Comparison of ENCODE assay signal across 19 cellular contexts in genomic region chr15:70321106-70321809, GRCh38.
DNase-seq lines count a peak whose midpoint lies in the region; ATAC-seq and TF ChIP-seq lines count a peak whose summit lies in the region.
"Had no signal": no experiment of that assay in that cellular context is flagged by ENCODE, and none has a peak within 500 bp of the region (broad histone marks: within the 10 kb centered on the region; RNA-seq: fewer than 3 reads in every experiment).

No MANE protein-coding gene starts in this region.

- H3K27me3 Mint-ChIP-seq in activated B cell treated with CpG ODN at 0.5 μM for 24 hours (no peaks in the 10 kb centered on the region), type B pancreatic cell (peaks cover 4% of the 10 kb centered on the region), glutamatergic neuron (ENCODE audit: unreplicated experiment) (no peaks in the 10 kb centered on the region)
- H3K27me3 Mint-ChIP-seq: activated naive CD8-positive, alpha-beta T cell treated with anti-CD3 and anti-CD28 coated beads for 36 hours had no signal

- H3K4me3 Mint-ChIP-seq in activated B cell treated with CpG ODN at 0.5 μM for 24 hours (peak overlapping the region; percentile 33), type B pancreatic cell (no peak overlapping the region), glutamatergic neuron (ENCODE audit: unreplicated experiment) (no peak overlapping the region)
- H3K4me3 Mint-ChIP-seq: activated naive CD8-positive, alpha-beta T cell treated with anti-CD3 and anti-CD28 coated beads for 36 hours; brain had no signal

- peaks cover 24% of the 10 kb centered on the region for H3K4me1 ChIP-seq in mucosa of descending colon (ENCODE audit: low read depth)

- no peak for TF ChIP-seq CTCF in LNCaP clone FGC (IDR thresholded peaks at IDR 0.05; ENCODE audit: control insufficient read depth, extremely low read depth, insufficient read depth)
- no peak for TF ChIP-seq CTCF in activated B cell treated with CpG ODN at 0.5 μM for 24 hours (IDR thresholded peaks at IDR 0.05)
- TF ChIP-seq CTCF in mucosa of descending colon (IDR thresholded peaks at IDR 0.05) = no peak
- no peak for TF ChIP-seq CTCF in type B pancreatic cell (conservative IDR thresholded peaks at IDR 0.05)
- no peak for TF ChIP-seq CTCF in glutamatergic neuron (IDR thresholded peaks at IDR 0.05; ENCODE audit: partially characterized antibody, unreplicated experiment)

- CTCF ChIA-PET in activated B cell treated with CpG ODN at 0.5 μM for 24 hours (lab: Charles Lee) = interaction anchor here (0.9 to 1.5 kb wide), 3 partner anchors 14 to 139 kb away, joined by 3 to 4 read pairs (median 3); no protein-coding TSS in a partner anchor

- H3K9me3 Mint-ChIP-seq in activated B cell treated with CpG ODN at 0.5 μM for 24 hours (no peaks in the 10 kb centered on the region), type B pancreatic cell (no peaks in the 10 kb centered on the region), glutamatergic neuron (ENCODE audit: unreplicated experiment) (peaks cover 4% of the 10 kb centered on the region)
- H3K9me3 Mint-ChIP-seq: activated naive CD8-positive, alpha-beta T cell treated with anti-CD3 and anti-CD28 coated beads for 36 hours had no signal

- peak overlapping the region; percentile 85 for H3K27ac Mint-ChIP-seq in activated B cell treated with CpG ODN at 0.5 μM for 24 hours
- no peak overlapping the region for H3K27ac Mint-ChIP-seq in type B pancreatic cell
- no peak overlapping the region for H3K27ac Mint-ChIP-seq in glutamatergic neuron (ENCODE audit: unreplicated experiment)

- DNase-seq in LNCaP clone FGC (ENCODE audit: low read depth) (peak; percentile 94), activated B cell treated with CpG ODN at 0.5 μM for 24 hours (no peak), mucosa of descending colon (no peak), type B pancreatic cell (ENCODE audit: extremely low spot score, unreplicated experiment) (peak; percentile 49), glutamatergic neuron (no peak), AML-193 (lab: John Stamatoyannopoulos, UW) (no peak)
- DNase-seq: activated CD4-positive, alpha-beta T cell treated with anti-CD3 and anti-CD28 coated beads, Interleukin-2, amount 50 U/mL, for 48 hours; activated naive CD8-positive, alpha-beta T cell treated with anti-CD3 and anti-CD28 coated beads for 36 hours; activated T-cell treated with anti-CD3 and anti-CD28 coated beads, Interleukin-2, amount 50 U/mL, for 48 hours; H7; NCI-H1092 treated with DMSO at 0.1 percent for 48 hours; NCI-H526 treated with DMSO at 0.1 percent for 48 hours; right cardiac atrium; stimulated activated CD4-positive, alpha-beta T cell treated with anti-CD3 and anti-CD28 coated beads, Interleukin-2, amount 100 ng/mL, for 24 hours had no signal

- no peaks in the 10 kb centered on the region for H3K36me3 ChIP-seq in mucosa of descending colon (ENCODE audit: low read depth)
- H3K36me3 ChIP-seq: neutrophil had no signal

- POLR2A ChIA-PET in activated B cell treated with CpG ODN at 0.5 μM for 24 hours (lab: Charles Lee) = interaction anchor here (0.5 to 2.7 kb wide), 6 partner anchors 21 to 440 kb away, joined by 3 to 25 read pairs (median 6); partner anchors contain the start of gene TLE3

- intact Hi-C loops in activated B cell treated with CpG ODN at 0.5 μM for 24 hours (cut with micrococcal nuclease) = loop anchor here (5.0 kb wide), 1 partner anchor 116 kb away; no protein-coding TSS in a partner anchor
- intact Hi-C loops in mucosa of descending colon (cut with DNase I, micrococcal nuclease) = loop anchor here in 1 of 2 donors (10.0 kb wide), 1 partner anchor 226 kb away; the partner anchor contains the start of gene TLE3

- peak; percentile 25 for ATAC-seq in activated B cell treated with CpG ODN at 0.5 μM for 24 hours (ENCODE audit: low read depth)
- ATAC-seq in mucosa of descending colon = peak; percentile 56
- ATAC-seq in GM19395 (IDR thresholded peaks at IDR 0.05; ENCODE audit: unreplicated experiment) = no peak
- ATAC-seq: K562 had no signal

- H3K4me3 ChIP-seq in LNCaP clone FGC (ENCODE audit: low read depth, low read length) (no peak overlapping the region), mucosa of descending colon (no peak overlapping the region)
- H3K4me3 ChIP-seq: K562, SK-N-MC had no signal

- no peaks in the 10 kb centered on the region for H3K9me3 ChIP-seq in mucosa of descending colon
- H3K9me3 ChIP-seq: neutrophil had no signal

- H3K4me1 Mint-ChIP-seq in activated B cell treated with CpG ODN at 0.5 μM for 24 hours = peaks cover 57% of the 10 kb centered on the region
- H3K4me1 Mint-ChIP-seq in type B pancreatic cell (ENCODE audit: unreplicated experiment) = peaks cover 60% of the 10 kb centered on the region
- peaks cover 9% of the 10 kb centered on the region for H3K4me1 Mint-ChIP-seq in glutamatergic neuron (ENCODE audit: low read depth, unreplicated experiment)
- H3K4me1 Mint-ChIP-seq: activated naive CD8-positive, alpha-beta T cell treated with anti-CD3 and anti-CD28 coated beads for 36 hours had no signal

- H3K36me3 Mint-ChIP-seq in activated B cell treated with CpG ODN at 0.5 μM for 24 hours (ENCODE audit: low read depth) (no peaks in the 10 kb centered on the region), type B pancreatic cell (no peaks in the 10 kb centered on the region), glutamatergic neuron (ENCODE audit: unreplicated experiment) (no peaks in the 10 kb centered on the region)
- H3K36me3 Mint-ChIP-seq: activated naive CD8-positive, alpha-beta T cell treated with anti-CD3 and anti-CD28 coated beads for 36 hours; brain had no signal

Comparison
In these comparisons a context has a peak if more than half of its experiments do, and no peak if none do; other contexts are left out.
1. DNase-seq: peak in LNCaP clone FGC (single experiment) and type B pancreatic cell (single experiment); none in activated B cell treated with CpG ODN at 0.5 μM for 24 hours (single experiment), mucosa of descending colon (0 of 3), glutamatergic neuron (single experiment) and AML-193 (0 of 2).